ENCODE assay signal across 21 cellular contexts in the genomic region with DNA sequence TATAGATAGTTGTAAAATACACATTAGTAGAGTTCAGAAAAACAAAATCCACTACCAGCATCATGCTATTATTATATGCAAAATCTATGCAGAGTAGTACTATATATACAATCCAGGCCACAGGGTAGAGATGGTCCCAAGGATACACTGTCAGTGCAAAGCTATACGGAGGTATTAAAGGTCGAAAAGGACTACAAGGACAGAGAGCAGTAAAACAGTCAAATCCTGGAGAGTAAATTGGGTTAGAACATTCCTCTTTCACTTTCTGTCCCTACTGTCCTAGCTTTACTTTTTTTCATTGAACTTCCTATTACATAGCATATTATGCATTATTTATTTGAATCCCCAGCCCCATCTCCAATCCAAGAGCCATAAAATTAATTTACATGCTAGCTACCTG. TPM values are rescaled to one million over a fixed set of nuclear protein-coding genes. Genes with fewer than 3 reads are reported as not detected.
DNase-seq lines count a peak whose midpoint lies in the region; ATAC-seq and TF ChIP-seq lines count a peak whose summit lies in the region.
"Had no signal": no experiment of that assay in that cellular context is flagged by ENCODE, and none has a peak within 500 bp of the region (broad histone marks: within the 10 kb centered on the region; RNA-seq: fewer than 3 reads in every experiment).

No MANE protein-coding gene starts in this region.

- no peak overlapping the region for H2BK12ac ChIP-seq in H9 (ENCODE audit: insufficient read length, low read depth, low read length)

- H3K79me1 ChIP-seq in H9 (ENCODE audit: insufficient read depth, low read depth, low read length, poor library complexity, severe bottlenecking): no peaks in the 10 kb centered on the region

- H3K23ac ChIP-seq in H9 (ENCODE audit: insufficient read length, low read depth, low read length): no peak overlapping the region

- H3K9me3 Mint-ChIP-seq in activated CD8-positive, alpha-beta memory T cell treated with anti-CD3 and anti-CD28 coated beads, Interleukin-2, amount 10 ng/mL, durations not matched to agents 7 days and 5 days (ENCODE audit: low read depth): no peaks in the 10 kb centered on the region
- H3K9me3 Mint-ChIP-seq in H9 (no peaks in the 10 kb centered on the region), activated B cell treated with CpG ODN at 0.5 μM for 24 hours (no peaks in the 10 kb centered on the region)
- peaks cover 0 to 1% (median 0%) of the 10 kb centered on the region in 11 donors for H3K9me3 Mint-ChIP-seq in naive thymus-derived CD4-positive, alpha-beta T cell

- no peak overlapping the region for H4K8ac ChIP-seq in H9 (replicated peaks; ENCODE audit: insufficient read length, low read depth, low read length)

- H2BK15ac ChIP-seq in H9 (ENCODE audit: low read depth, low read length): no peak overlapping the region

- H4K20me1 ChIP-seq in H9 (ENCODE audit: control insufficient read depth, insufficient read depth, insufficient read length): no peaks in the 10 kb centered on the region

- no peak overlapping the region for H3K14ac ChIP-seq in H9 (ENCODE audit: insufficient read depth, low read length)

- no peaks in the 10 kb centered on the region for H3K27me3 ChIP-seq in H9 (ENCODE audit: insufficient read depth, low read length)
- H3K27me3 ChIP-seq in naive thymus-derived CD4-positive, alpha-beta T cell (ENCODE audit: control insufficient read depth in 2 of 2, insufficient read depth in 2 of 2, low read length in 2 of 2): no peaks in the 10 kb centered on the region

- no peak overlapping the region for H3K9ac ChIP-seq in H9 (ENCODE audit: extremely low read depth, insufficient read length, low read length)

- H3K36me3 Mint-ChIP-seq in activated CD8-positive, alpha-beta memory T cell treated with anti-CD3 and anti-CD28 coated beads, Interleukin-2, amount 10 ng/mL, durations not matched to agents 7 days and 5 days: peaks cover 34% of the 10 kb centered on the region
- peaks cover 12 to 57% (median 31%) of the 10 kb centered on the region in 3 experiments; a peak in 6 of 7 replicates for H3K36me3 Mint-ChIP-seq in H9 (ENCODE audit: insufficient read depth in 1 of 3, low read depth in 3 of 3)
- H3K36me3 Mint-ChIP-seq in activated B cell treated with CpG ODN at 0.5 μM for 24 hours (ENCODE audit: low read depth): peaks cover 61% of the 10 kb centered on the region
- peaks cover 4 to 15% (median 13%) of the 10 kb centered on the region in 5 donors for H3K36me3 Mint-ChIP-seq in naive thymus-derived CD4-positive, alpha-beta T cell

- no peak overlapping the region for H2BK20ac ChIP-seq in H9 (ENCODE audit: low read depth, low read length, poor library complexity, severe bottlenecking)

- no peak overlapping the region for H2BK120ac ChIP-seq in H9 (ENCODE audit: low read depth, low read length, poor library complexity, severe bottlenecking)

- no peaks in the 10 kb centered on the region for H3K9me3 ChIP-seq in H9 (ENCODE audit: control insufficient read depth, low read depth, low read length)
- H3K9me3 ChIP-seq in naive thymus-derived CD4-positive, alpha-beta T cell (ENCODE audit: control insufficient read depth in 2 of 3, low read length in 3 of 3): no peaks in the 10 kb centered on the region

- H4K91ac ChIP-seq in H9 (ENCODE audit: insufficient read length, low read depth, low read length): no peak overlapping the region

- no peak for ATAC-seq in activated CD8-positive, alpha-beta memory T cell treated with anti-CD3 and anti-CD28 coated beads, Interleukin-2, amount 10 ng/mL, durations not matched to agents 7 days and 5 days
- ATAC-seq in activated B cell treated with CpG ODN at 0.5 μM for 24 hours (ENCODE audit: low read depth): no peak
- ATAC-seq in naive thymus-derived CD4-positive, alpha-beta T cell: no peak

- H3K4ac ChIP-seq in H9 (ENCODE audit: low read depth, low read length): no peak overlapping the region

- H2BK5ac ChIP-seq in H9 (ENCODE audit: insufficient read length, low read length): no peak overlapping the region

- no peak for TF ChIP-seq CTCF in H9 (conservative IDR thresholded peaks at IDR 0.05)
- TF ChIP-seq CTCF in activated B cell treated with CpG ODN at 0.5 μM for 24 hours (IDR thresholded peaks at IDR 0.05): no peak

- no peaks in the 10 kb centered on the region for H3K79me2 ChIP-seq in H9 (ENCODE audit: insufficient read depth, low read length)

- peaks cover 14% of the 10 kb centered on the region for H3K4me1 Mint-ChIP-seq in activated CD8-positive, alpha-beta memory T cell treated with anti-CD3 and anti-CD28 coated beads, Interleukin-2, amount 10 ng/mL, durations not matched to agents 7 days and 5 days
- H3K4me1 Mint-ChIP-seq in H9 (no peaks in the 10 kb centered on the region), activated B cell treated with CpG ODN at 0.5 μM for 24 hours (no peaks in the 10 kb centered on the region)
- peaks cover 4 to 20% (median 9%) of the 10 kb centered on the region in 7 donors for H3K4me1 Mint-ChIP-seq in naive thymus-derived CD4-positive, alpha-beta T cell

- intact Hi-C loops in activated B cell treated with CpG ODN at 0.5 μM for 24 hours (cut with micrococcal nuclease): no loop called here
- intact Hi-C loops in naive thymus-derived CD4-positive, alpha-beta T cell (cut with micrococcal nuclease): no loop called here

- no peak overlapping the region for H3K4me3 ChIP-seq in naive thymus-derived CD4-positive, alpha-beta T cell (ENCODE audit: low read length)

- H2AFZ ChIP-seq in H9 (ENCODE audit: low read length): no peak overlapping the region

- H3K4me1 ChIP-seq in H9 (ENCODE audit: insufficient read depth, low read length): no peaks in the 10 kb centered on the region
- no peaks in the 10 kb centered on the region for H3K4me1 ChIP-seq in naive thymus-derived CD4-positive, alpha-beta T cell (ENCODE audit: control insufficient read depth in 2 of 2, insufficient read depth in 2 of 2, low read length in 2 of 2)

- H3K27me3 Mint-ChIP-seq in activated CD8-positive, alpha-beta memory T cell treated with anti-CD3 and anti-CD28 coated beads, Interleukin-2, amount 10 ng/mL, durations not matched to agents 7 days and 5 days: no peaks in the 10 kb centered on the region
- H3K27me3 Mint-ChIP-seq in H9 (ENCODE audit: low read depth): no peaks in the 10 kb centered on the region
- no peaks in the 10 kb centered on the region for H3K27me3 Mint-ChIP-seq in activated B cell treated with CpG ODN at 0.5 μM for 24 hours
- H3K27me3 Mint-ChIP-seq in naive thymus-derived CD4-positive, alpha-beta T cell: no peaks in the 10 kb centered on the region

- CTCF ChIA-PET in activated CD8-positive, alpha-beta memory T cell treated with anti-CD3 and anti-CD28 coated beads, Interleukin-2, amount 10 ng/mL, durations not matched to agents 7 days and 5 days (lab: Charles Lee): interaction anchor here (1.4 to 1.8 kb wide), 3 partner anchors 13 to 54 kb away, joined by 3 to 5 read pairs (median 5); no protein-coding TSS in a partner anchor
- CTCF ChIA-PET in activated B cell treated with CpG ODN at 0.5 μM for 24 hours (lab: Charles Lee): no interaction called here
- CTCF ChIA-PET in naive thymus-derived CD4-positive, alpha-beta T cell (lab: Charles Lee): no interaction called here

- no peak overlapping the region for H3T11ph ChIP-seq in H9 (ENCODE audit: low read length)

- H3K18ac ChIP-seq in H9 (ENCODE audit: insufficient read length, low read depth, low read length): no peak overlapping the region

- peaks cover 0 to 13% (median 7%) of the 10 kb centered on the region in 3 experiments for H3K36me3 ChIP-seq in naive thymus-derived CD4-positive, alpha-beta T cell (ENCODE audit: control insufficient read depth in 2 of 3, insufficient read depth in 3 of 3, low read length in 3 of 3)

- no peak overlapping the region for H3K4me3 Mint-ChIP-seq in activated CD8-positive, alpha-beta memory T cell treated with anti-CD3 and anti-CD28 coated beads, Interleukin-2, amount 10 ng/mL, durations not matched to agents 7 days and 5 days
- no peak overlapping the region for H3K4me3 Mint-ChIP-seq in H9
- H3K4me3 Mint-ChIP-seq in activated B cell treated with CpG ODN at 0.5 μM for 24 hours: no peak overlapping the region
- no peak overlapping the region for H3K4me3 Mint-ChIP-seq in naive thymus-derived CD4-positive, alpha-beta T cell

- H2AK5ac ChIP-seq in H9 (ENCODE audit: insufficient read length, low read length): no peak overlapping the region

- no peak overlapping the region for H4K5ac ChIP-seq in H9 (ENCODE audit: insufficient read length, low read depth, low read length)

- DNase-seq in activated CD8-positive, alpha-beta memory T cell treated with anti-CD3 and anti-CD28 coated beads, Interleukin-2, amount 10 ng/mL, durations not matched to agents 7 days and 5 days: no peak
- no peak for DNase-seq in activated CD8-positive, alpha-beta memory T cell treated with anti-CD3 and anti-CD28 coated beads, Interleukin-2, amount 50 U/mL, for 48 hours
- no peak for DNase-seq in H9
- no peak for DNase-seq in activated B cell treated with CpG ODN at 0.5 μM for 24 hours
- no peak for DNase-seq in naive thymus-derived CD4-positive, alpha-beta T cell
- no peak for DNase-seq in NCI-H510A (lab: John Stamatoyannopoulos, UW)
- DNase-seq in activated naive CD4-positive, alpha-beta T cell treated with anti-CD3 and anti-CD28 coated beads, Interleukin-2, amount 50 U/mL, for 16 hours: no peak
- DNase-seq: ACHN, C1 segment of cervical spinal cord, DMS79 treated with DMSO at 0.1 percent for 48 hours, H7, IMR-90, Karpas-422, NCI-H1092 treated with DMSO at 0.1 percent for 48 hours, NCI-H146, NCI-H2081, NCI-H2171 treated with DMSO at 0.1 percent for 48 hours, NCI-H446, NCI-H774, OCI-M1, SHP77 had no signal

- no peak overlapping the region for H3K4me2 ChIP-seq in H9 (ENCODE audit: insufficient read depth, insufficient read length, low read length)

- POLR2A ChIA-PET in activated B cell treated with CpG ODN at 0.5 μM for 24 hours (lab: Charles Lee): interaction anchor here (0.7 kb wide), 1 partner anchor 417 kb away, joined by 4 read pairs; no protein-coding TSS in a partner anchor
- POLR2A ChIA-PET in naive thymus-derived CD4-positive, alpha-beta T cell (lab: Charles Lee): no interaction called here

- H3K27ac Mint-ChIP-seq in activated CD8-positive, alpha-beta memory T cell treated with anti-CD3 and anti-CD28 coated beads, Interleukin-2, amount 10 ng/mL, durations not matched to agents 7 days and 5 days: peak overlapping the region; percentile 40
- H3K27ac Mint-ChIP-seq in H9 (peak overlapping the region in 2 of 3 experiments; percentile 44 to 83; a peak in 2 of 7 replicates), activated B cell treated with CpG ODN at 0.5 μM for 24 hours (peak overlapping the region; percentile 41)
- peak overlapping the region in 6 of 9 donors; percentile 20 to 73 (median 54) for H3K27ac Mint-ChIP-seq in naive thymus-derived CD4-positive, alpha-beta T cell

- no peak overlapping the region for H3K27ac ChIP-seq in H9 (ENCODE audit: insufficient read length, low read depth, low read length)
- H3K27ac ChIP-seq in naive thymus-derived CD4-positive, alpha-beta T cell (ENCODE audit: low read depth, low read length): no peak overlapping the region

- no CpG with 5 or more reads among the region's 2 CpGs for WGBS in H9 (ENCODE audit: extremely low coverage, insufficient read length, low lambda C conversion rate)

- H3K56ac ChIP-seq in H9 (ENCODE audit: insufficient read length, low read depth, low read length): no peak overlapping the region

- no peaks in the 10 kb centered on the region for H3K23me2 ChIP-seq in H9 (ENCODE audit: insufficient read length, low read depth, low read length, poor library complexity, severe bottlenecking)

RNA-seq across cellular contexts. Expression of a gene that starts 39.7 kb away (rescaled TPM):
- total RNA-seq in activated CD8-positive, alpha-beta memory T cell treated with anti-CD3 and anti-CD28 coated beads, Interleukin-2, amount 10 ng/mL, durations not matched to agents 7 days and 5 days: under 1 TPM in 1 of 2 experiments, not detected in 1; 0.42 TPM
- total RNA-seq in H9 (2021) (22.3 and 25.1 TPM in 2 replicates), activated B cell treated with CpG ODN at 0.5 μM for 24 hours (not detected in 2 replicates)
- total RNA-seq in naive thymus-derived CD4-positive, alpha-beta T cell: under 1 TPM in 3 of 5 experiments, not detected in 2; 0.12 to 0.37 (median 0.22) TPM
- polyA plus RNA-seq in naive thymus-derived CD4-positive, alpha-beta T cell: not detected

Comparison
In these comparisons a context has a peak if more than half of its experiments do, and no peak if none do; other contexts are left out.
1. RNA of a gene that starts 39.7 kb away (total RNA-seq): 22.3 to 25.1 TPM in H9; 0.42 TPM in activated CD8-positive, alpha-beta memory T cell treated with anti-CD3 and anti-CD28 coated beads, Interleukin-2, amount 10 ng/mL, durations not matched to agents 7 days and 5 days, 0.12 to 0.37 TPM in naive thymus-derived CD4-positive, alpha-beta T cell and not detected in activated B cell treated with CpG ODN at 0.5 μM for 24 hours; every median in the first group is over 10 times any median in the second.
2. Peak in every context shown above with its lines, with median percentiles within 50 percentile points of each other: H3K27ac Mint-ChIP-seq.